ENCODE assay signal across 28 cellular contexts in genomic region chr1:80450711-80451110, GRCh38.
"Had no signal": no experiment of that assay in that cellular context is flagged by ENCODE, and none has a peak within 500 bp of the region (broad histone marks: within the 10 kb centered on the region; RNA-seq: fewer than 3 reads in every experiment).

No MANE protein-coding gene starts in this region.

- H3K27me3 ChIP-seq: foreskin keratinocyte, gastroesophageal sphincter, sigmoid colon, spleen, suprapubic skin, transverse colon, vagina had no signal

- H3K36me3 Mint-ChIP-seq: immature natural killer cell; mesothelial cell of epicardium; naive B cell; stimulated activated naive B cell treated with anti-CD40 and anti-IgM and Interleukin-4, amounts not matched to agents 10 μg/mL and 1 μg/mL and 100 μg/mL, for 72 hours had no signal

- H3K4me1 ChIP-seq: foreskin keratinocyte, psoas muscle, spleen, suprapubic skin, transverse colon, vagina had no signal

- H3K27ac ChIP-seq: foreskin keratinocyte, gastroesophageal sphincter, psoas muscle, sigmoid colon, skin epidermis, spleen, suprapubic skin, transverse colon, vagina had no signal

- H3K27ac Mint-ChIP-seq: effector memory CD8-positive, alpha-beta T cell; immature natural killer cell; mesothelial cell of epicardium; natural killer cell treated with Interleukin-12 subunit alpha and Interleukin-12 subunit beta and Interleukin-15 and Interleukin-18, amount 100 ng/mL, for 72 hours; stimulated activated naive B cell treated with anti-CD40 and anti-IgM and Interleukin-4, amounts not matched to agents 10 μg/mL and 1 μg/mL and 100 μg/mL, for 72 hours; stimulated activated naive CD8-positive, alpha-beta T cell treated with anti-CD3 and anti-CD28 coated beads, Interleukin-15, amount 100 ng/mL, for 72 hours had no signal

- H3K4me1 Mint-ChIP-seq: immature natural killer cell; mesothelial cell of epicardium; naive B cell; stimulated activated naive B cell treated with anti-CD40 and anti-IgM and Interleukin-4, amounts not matched to agents 10 μg/mL and 1 μg/mL and 100 μg/mL, for 72 hours; stimulated activated naive CD8-positive, alpha-beta T cell treated with anti-CD3 and anti-CD28 coated beads, Interleukin-15, amount 100 ng/mL, for 72 hours had no signal

- H3K27me3 Mint-ChIP-seq: effector memory CD8-positive, alpha-beta T cell; naive B cell; natural killer cell treated with Interleukin-12 subunit alpha and Interleukin-12 subunit beta and Interleukin-15 and Interleukin-18, amount 100 ng/mL, for 72 hours; stimulated activated naive B cell treated with anti-CD40 and anti-IgM and Interleukin-4, amounts not matched to agents 10 μg/mL and 1 μg/mL and 100 μg/mL, for 72 hours; stimulated activated naive CD8-positive, alpha-beta T cell treated with anti-CD3 and anti-CD28 coated beads, Interleukin-15, amount 100 ng/mL, for 72 hours had no signal

- DNase-seq: cerebellar nuclear complex; cortex of kidney; effector memory CD8-positive, alpha-beta T cell; glutamatergic neuron; hypothalamus; immature natural killer cell; islet precursor cell; kidney glomerular epithelial cell; mesenchymal stem cell; mucosa of descending colon; naive B cell; psoas muscle; right cardiac atrium; sigmoid colon; spleen; stimulated activated CD4-positive, alpha-beta T cell treated with anti-CD3 and anti-CD28 coated beads, Interleukin-2, amount 100 ng/mL, for 48 hours; stimulated activated naive B cell treated with anti-CD40 and anti-IgM and Interleukin-4, amounts not matched to agents 10 μg/mL and 1 μg/mL and 100 μg/mL, for 72 hours; stimulated activated naive CD8-positive, alpha-beta T cell treated with anti-CD3 and anti-CD28 coated beads, Interleukin-15, amount 100 ng/mL, for 72 hours; transverse colon had no signal

- H3K4me3 ChIP-seq: gastroesophageal sphincter, lung, mucosa of descending colon, psoas muscle, sigmoid colon, skin epidermis, spleen, suprapubic skin, transverse colon, vagina had no signal

- H3K36me3 ChIP-seq: gastroesophageal sphincter, sigmoid colon, spleen, suprapubic skin, transverse colon, vagina had no signal

- H3K9me3 ChIP-seq: gastroesophageal sphincter, mucosa of descending colon, psoas muscle, sigmoid colon, spleen, suprapubic skin, transverse colon, vagina had no signal

- H3K4me3 Mint-ChIP-seq: effector memory CD8-positive, alpha-beta T cell; immature natural killer cell; mesothelial cell of epicardium; naive B cell; natural killer cell treated with Interleukin-12 subunit alpha and Interleukin-12 subunit beta and Interleukin-15 and Interleukin-18, amount 100 ng/mL, for 72 hours; neural crest cell; stimulated activated naive B cell treated with anti-CD40 and anti-IgM and Interleukin-4, amounts not matched to agents 10 μg/mL and 1 μg/mL and 100 μg/mL, for 72 hours; stimulated activated naive CD8-positive, alpha-beta T cell treated with anti-CD3 and anti-CD28 coated beads, Interleukin-15, amount 100 ng/mL, for 72 hours had no signal
